8 cellular contexts compared by ENCODE assay signal in the genomic region with DNA sequence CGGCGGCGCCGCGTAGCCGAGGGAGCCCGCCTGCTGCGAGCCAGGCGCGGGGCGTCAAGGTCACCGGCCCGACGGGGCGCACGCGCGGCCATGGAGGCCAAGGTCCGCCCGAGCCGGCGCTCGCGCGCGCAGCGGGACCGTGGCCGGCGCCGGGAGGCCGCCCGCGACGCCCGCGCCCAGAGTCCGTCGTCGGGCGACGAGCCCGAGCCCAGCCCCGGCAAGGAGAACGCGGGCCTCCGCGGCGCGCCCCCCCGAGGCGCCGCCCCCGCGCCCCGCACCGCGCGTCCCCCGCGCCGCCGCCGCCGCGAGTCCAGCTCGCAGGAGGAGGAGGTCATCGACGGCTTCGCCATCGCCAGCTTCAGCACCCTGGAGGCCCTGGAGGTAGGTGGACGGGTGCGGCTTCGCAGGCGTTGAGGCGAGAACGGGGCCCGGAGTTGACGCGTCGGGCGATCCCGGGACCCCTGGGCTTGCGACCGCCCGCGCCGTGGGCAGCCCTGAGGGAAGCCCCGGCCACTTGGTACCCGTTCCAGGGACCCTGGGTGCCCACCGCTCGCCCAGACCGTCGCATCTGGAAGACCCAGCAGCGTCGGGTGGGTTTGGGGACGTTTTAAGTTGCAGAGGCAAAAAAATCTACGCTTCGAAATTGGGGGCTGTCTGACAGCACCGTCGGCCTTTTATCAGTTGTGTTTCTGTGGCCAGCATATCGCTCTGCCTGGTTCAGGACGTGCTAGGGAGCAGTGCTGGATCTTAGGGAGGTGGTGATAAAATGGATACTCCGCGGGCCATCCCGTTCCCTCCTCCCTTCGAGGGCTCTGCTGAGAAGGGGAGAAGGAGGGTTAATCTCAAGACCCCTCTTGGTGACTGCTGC. TPM values are rescaled to one million over a fixed set of nuclear protein-coding genes. Genes with fewer than 3 reads are reported as not detected.
DNase-seq lines count a peak whose midpoint lies in the region; ATAC-seq and TF ChIP-seq lines count a peak whose summit lies in the region.

No MANE protein-coding gene starts in this region.

- no peaks in the 10 kb centered on the region for H3K27me3 Mint-ChIP-seq in activated CD4-positive, alpha-beta memory T cell treated with anti-CD3 and anti-CD28 coated beads, Interleukin-2, amount 10 ng/mL, durations not matched to agents 7 days and 5 days

- H3K4me2 ChIP-seq in hepatocyte, result peak overlapping the region; percentile 100

- H3K4me3 ChIP-seq in hepatocyte, result peak overlapping the region; percentile 95
- peak overlapping the region; percentile 45 to 90 (median 61) for H3K4me3 ChIP-seq in spleen

- WGBS in hepatocyte (ENCODE audit: low lambda C conversion rate, missing lambda C conversion rate), result 2% methylated on average over 72 of the region's 107 CpGs
- 2 to 10% (median 3%) methylated on average over 12 to 107 of the region's 107 CpGs for WGBS in spleen, 5 donors

- H3K27ac ChIP-seq in hepatocyte (peak overlapping the region; percentile 66), spleen (peak overlapping the region in 5 of 8 donors; percentile 49 to 98 (median 63))

- TF ChIP-seq CTCF in hepatocyte (IDR thresholded peaks at IDR 0.05; ENCODE audit: poor library complexity) (no peak), spleen (IDR thresholded peaks at IDR 0.05 in 8 of 11, conservative IDR thresholded peaks at IDR 0.05 in 3 of 11) (no peak)

- H3K79me2 ChIP-seq in hepatocyte, result peaks cover 51% of the 10 kb centered on the region

- H3K27me3 ChIP-seq in hepatocyte (no peaks in the 10 kb centered on the region), spleen (replicated peaks in 1 of 7) (no peaks in the 10 kb centered on the region)

- H4K20me1 ChIP-seq in hepatocyte (ENCODE audit: insufficient read depth, poor library complexity, severe bottlenecking), result peaks cover 51% of the 10 kb centered on the region

- H2AFZ ChIP-seq in hepatocyte, result no peak overlapping the region

- intact Hi-C loops in spleen (cut with DNase I; ENCODE audit: low total_unique reads), result no loop called here

- H3K4me1 Mint-ChIP-seq in activated CD4-positive, alpha-beta memory T cell treated with anti-CD3 and anti-CD28 coated beads, Interleukin-2, amount 10 ng/mL, durations not matched to agents 7 days and 5 days, result peaks cover 46% of the 10 kb centered on the region

- H3K36me3 Mint-ChIP-seq in activated CD4-positive, alpha-beta memory T cell treated with anti-CD3 and anti-CD28 coated beads, Interleukin-2, amount 10 ng/mL, durations not matched to agents 7 days and 5 days (ENCODE audit: low read depth), result peaks cover 18% of the 10 kb centered on the region

- H3K9me3 ChIP-seq in ES-I3 (ENCODE audit: control insufficient read depth, insufficient read depth, low read length), result no peaks in the 10 kb centered on the region
- H3K9me3 ChIP-seq in hepatocyte (ENCODE audit: low read depth), result no peaks in the 10 kb centered on the region
- H3K9me3 ChIP-seq in spleen, result no peaks in the 10 kb centered on the region

- POLR2A ChIA-PET in activated CD4-positive, alpha-beta memory T cell treated with anti-CD3 and anti-CD28 coated beads, Interleukin-2, amount 10 ng/mL, durations not matched to agents 7 days and 5 days (lab: Charles Lee), result interaction anchor here (1.0 to 1.6 kb wide), 3 partner anchors 14 to 60 kb away, joined by 3 to 4 read pairs (median 4); no protein-coding TSS in a partner anchor

- no peaks in the 10 kb centered on the region for H3K36me3 ChIP-seq in ES-I3 (ENCODE audit: insufficient read depth, low read length)
- no peaks in the 10 kb centered on the region for H3K36me3 ChIP-seq in hepatocyte (replicated peaks; ENCODE audit: insufficient read depth, low read depth)
- H3K36me3 ChIP-seq in spleen, result peaks cover 0 to 19% (median 0%) of the 10 kb centered on the region in 6 donors

- TF ChIP-seq POLR2A in spleen (IDR thresholded peaks at IDR 0.05), result no peak

- peak overlapping the region; percentile 64 for H3K27ac Mint-ChIP-seq in activated CD4-positive, alpha-beta memory T cell treated with anti-CD3 and anti-CD28 coated beads, Interleukin-2, amount 10 ng/mL, durations not matched to agents 7 days and 5 days

- peak overlapping the region; percentile 81 for H3K4me3 Mint-ChIP-seq in activated CD4-positive, alpha-beta memory T cell treated with anti-CD3 and anti-CD28 coated beads, Interleukin-2, amount 10 ng/mL, durations not matched to agents 7 days and 5 days

- ATAC-seq in HG02763 (IDR thresholded peaks at IDR 0.05; ENCODE audit: unreplicated experiment), result peak; percentile 2

- peak; percentile 36 for DNase-seq in activated CD4-positive, alpha-beta memory T cell treated with anti-CD3 and anti-CD28 coated beads, Interleukin-2, amount 10 ng/mL, durations not matched to agents 7 days and 5 days
- DNase-seq in hepatocyte (ENCODE audit: low spot score), result peak; percentile 73
- peak; percentile 92 for DNase-seq in spleen
- no peak for DNase-seq in retina
- DNase-seq in SW480 (ENCODE audit: low spot score), result no peak
- no peak for DNase-seq in NOMO-1 treated with dmso at 0.1 percent for 144 hours (lab: John Stamatoyannopoulos, UW; ENCODE audit: unreplicated experiment)

- H3K9ac ChIP-seq in ES-I3 (ENCODE audit: low read depth, low read length), result peak overlapping the region; percentile 73; the same call in 1 of the 2 replicates

- no peaks in the 10 kb centered on the region for H3K9me3 Mint-ChIP-seq in activated CD4-positive, alpha-beta memory T cell treated with anti-CD3 and anti-CD28 coated beads, Interleukin-2, amount 10 ng/mL, durations not matched to agents 7 days and 5 days

- H3K9me2 ChIP-seq in hepatocyte (replicated peaks; ENCODE audit: insufficient read depth), result no peaks in the 10 kb centered on the region

- CTCF ChIA-PET in activated CD4-positive, alpha-beta memory T cell treated with anti-CD3 and anti-CD28 coated beads, Interleukin-2, amount 10 ng/mL, durations not matched to agents 7 days and 5 days (lab: Charles Lee), result no interaction called here

- H3K4me1 ChIP-seq in ES-I3 (ENCODE audit: insufficient read depth, low read length), result peaks cover 2% of the 10 kb centered on the region; the same call in 1 of the 2 replicates
- peaks cover 56% of the 10 kb centered on the region for H3K4me1 ChIP-seq in hepatocyte (ENCODE audit: insufficient read depth)
- H3K4me1 ChIP-seq in spleen, result peaks cover 55 to 81% (median 71%) of the 10 kb centered on the region in 6 donors

RNA-seq across cellular contexts. Expression of a gene that starts 0.8 kb away (rescaled TPM):
- total RNA-seq in activated CD4-positive, alpha-beta memory T cell treated with anti-CD3 and anti-CD28 coated beads, Interleukin-2, amount 10 ng/mL, durations not matched to agents 7 days and 5 days, result 10 to 100 TPM; 36.7 to 47.0 TPM
- total RNA-seq in hepatocyte (5.8 and 18.5 TPM in 2 replicates), spleen (100 to 1,000 TPM in 1 of 7 donors, 10 to 100 TPM in 6; 28.3 to 161 (median 60.4) TPM)
- polyA plus RNA-seq in hepatocyte (61.1 and 69.1 TPM in 2 replicates), spleen (10 to 100 TPM; 14.3 to 40.3 (median 22.3) TPM)

Comparison
In these comparisons a context has a peak if more than half of its experiments do, and no peak if none do; other contexts are left out.
1. DNase-seq: peak in activated CD4-positive, alpha-beta memory T cell treated with anti-CD3 and anti-CD28 coated beads, Interleukin-2, amount 10 ng/mL, durations not matched to agents 7 days and 5 days (single experiment), hepatocyte (single experiment) and spleen (single experiment); none in retina (single experiment), SW480 (single experiment) and NOMO-1 treated with dmso at 0.1 percent for 144 hours (single experiment).